ENCODE assay signal across 11 cellular contexts in genomic region chr3:125003369-125003853, GRCh38. TPM values are rescaled to one million over a fixed set of nuclear protein-coding genes. Genes with fewer than 3 reads are reported as not detected.
DNase-seq lines count a peak whose midpoint lies in the region; ATAC-seq and TF ChIP-seq lines count a peak whose summit lies in the region.
"Had no signal": no experiment of that assay in that cellular context is flagged by ENCODE, and none has a peak within 500 bp of the region (broad histone marks: within the 10 kb centered on the region; RNA-seq: fewer than 3 reads in every experiment).

No MANE protein-coding gene starts in this region.

- DNase-seq in natural killer cell = no peak
- DNase-seq in natural killer cell treated with Interleukin-12 subunit alpha and Interleukin-12 subunit beta and Interleukin-15 and Interleukin-18, amount 100 ng/mL, for 72 hours (ENCODE audit: low spot score) = no peak
- peak; percentile 57 to 67 for DNase-seq in foreskin fibroblast
- DNase-seq in aorta = no peak
- DNase-seq in NCI-H1436 (lab: John Stamatoyannopoulos, UW) = no peak
- DNase-seq: stimulated activated CD4-positive, alpha-beta T cell treated with anti-CD3 and anti-CD28 coated beads, Interleukin-12 subunit alpha, Interleukin-12 subunit beta, amount 100 ng/mL, for 4 hours had no signal

- H3K36me3 Mint-ChIP-seq in natural killer cell = peaks cover 19% of the 10 kb centered on the region
- no peaks in the 10 kb centered on the region for H3K36me3 Mint-ChIP-seq in natural killer cell treated with Interleukin-12 subunit alpha and Interleukin-12 subunit beta and Interleukin-15 and Interleukin-18, amount 100 ng/mL, for 72 hours
- H3K36me3 Mint-ChIP-seq in nephron (ENCODE audit: low read depth) = peaks cover 18% of the 10 kb centered on the region

- H3K27ac Mint-ChIP-seq in natural killer cell (peak overlapping the region; percentile 27 to 59), nephron (peak overlapping the region; percentile 47 to 87 (median 78))
- H3K27ac Mint-ChIP-seq in natural killer cell treated with Interleukin-12 subunit alpha and Interleukin-12 subunit beta and Interleukin-15 and Interleukin-18, amount 100 ng/mL, for 72 hours = peak overlapping the region in 1 of 2 donors; percentile 15

- no peak for TF ChIP-seq CTCF in natural killer cell (IDR thresholded peaks at IDR 0.05)
- TF ChIP-seq CTCF in foreskin fibroblast (IDR thresholded peaks at IDR 0.05; ENCODE audit: low read depth, low read length) = no peak
- TF ChIP-seq CTCF in nephron (IDR thresholded peaks at IDR 0.05; ENCODE audit: unreplicated experiment in 3 of 3) = no peak

- no peaks in the 10 kb centered on the region for H3K27me3 ChIP-seq in aorta (ENCODE audit: control insufficient read depth in 1 of 2, insufficient read depth in 2 of 2, low read length in 1 of 2)

- H3K9me3 Mint-ChIP-seq in natural killer cell (no peaks in the 10 kb centered on the region), nephron (no peaks in the 10 kb centered on the region)
- no peaks in the 10 kb centered on the region for H3K9me3 Mint-ChIP-seq in natural killer cell treated with Interleukin-12 subunit alpha and Interleukin-12 subunit beta and Interleukin-15 and Interleukin-18, amount 100 ng/mL, for 72 hours
- H3K9me3 Mint-ChIP-seq: IgD-negative memory B cell had no signal

- no peak overlapping the region for H3K27ac ChIP-seq in aorta (ENCODE audit: low read depth in 1 of 2, low read length in 2 of 2)

- H3K27me3 Mint-ChIP-seq in natural killer cell (ENCODE audit: low read depth in 2 of 2) = no peaks in the 10 kb centered on the region
- H3K27me3 Mint-ChIP-seq in natural killer cell treated with Interleukin-12 subunit alpha and Interleukin-12 subunit beta and Interleukin-15 and Interleukin-18, amount 100 ng/mL, for 72 hours = no peaks in the 10 kb centered on the region
- H3K27me3 Mint-ChIP-seq in nephron (ENCODE audit: low read depth) = no peaks in the 10 kb centered on the region
- H3K27me3 Mint-ChIP-seq: IgD-negative memory B cell had no signal

- WGBS in aorta, 2 donors = 48 to 53% methylated on average over 7 of the region's 7 CpGs

- ATAC-seq in natural killer cell = no peak
- no peak for ATAC-seq in natural killer cell treated with Interleukin-12 subunit alpha and Interleukin-12 subunit beta and Interleukin-15 and Interleukin-18, amount 100 ng/mL, for 72 hours
- ATAC-seq in aorta (ENCODE audit: low FRiP score) = peak; percentile 72
- no peak for ATAC-seq in GM19452 (IDR thresholded peaks at IDR 0.05; ENCODE audit: unreplicated experiment)
- no peak for ATAC-seq in GM18858 (IDR thresholded peaks at IDR 0.05; ENCODE audit: unreplicated experiment)
- ATAC-seq: HCT116 had no signal

- intact Hi-C loops in natural killer cell (cut with micrococcal nuclease) = no loop called here
- intact Hi-C loops in aorta (cut with DNase I) = no loop called here

- H3K9me3 ChIP-seq in aorta (ENCODE audit: control insufficient read depth, low read length) = no peaks in the 10 kb centered on the region

- no peaks in the 10 kb centered on the region for H3K4me1 ChIP-seq in aorta (ENCODE audit: control insufficient read depth in 1 of 2, insufficient read depth in 2 of 2, low read length in 2 of 2)

- H3K4me3 ChIP-seq in foreskin fibroblast (ENCODE audit: low read depth in 1 of 2, low read length in 2 of 2) = no peak overlapping the region
- no peak overlapping the region for H3K4me3 ChIP-seq in aorta (ENCODE audit: low read length in 2 of 2)

- peaks cover 9 to 13% of the 10 kb centered on the region in 2 donors for H3K4me1 Mint-ChIP-seq in natural killer cell
- H3K4me1 Mint-ChIP-seq in natural killer cell treated with Interleukin-12 subunit alpha and Interleukin-12 subunit beta and Interleukin-15 and Interleukin-18, amount 100 ng/mL, for 72 hours (ENCODE audit: low read depth in 2 of 2) = peaks cover 0 to 19% of the 10 kb centered on the region in 2 donors
- peaks cover 45% of the 10 kb centered on the region for H3K4me1 Mint-ChIP-seq in nephron
- H3K4me1 Mint-ChIP-seq: IgD-negative memory B cell had no signal

- H3K36me3 ChIP-seq in aorta (ENCODE audit: control insufficient read depth in 1 of 2, insufficient read depth in 2 of 2, low read length in 1 of 2) = peaks cover 8 to 14% of the 10 kb centered on the region in 2 donors

- H3K4me3 Mint-ChIP-seq in natural killer cell (no peak overlapping the region), nephron (peak overlapping the region in 1 of 3 experiments; percentile 6)
- no peak overlapping the region for H3K4me3 Mint-ChIP-seq in natural killer cell treated with Interleukin-12 subunit alpha and Interleukin-12 subunit beta and Interleukin-15 and Interleukin-18, amount 100 ng/mL, for 72 hours
- H3K4me3 Mint-ChIP-seq: IgD-negative memory B cell had no signal

RNA-seq across cellular contexts. Expression of gene HEG1, which starts 52.4 kb away (rescaled TPM):
- total RNA-seq in natural killer cell (10 to 100 TPM; 52.1 to 83.5 (median 68.1) TPM), aorta (100 to 1,000 TPM in 1 of 2 donors, 10 to 100 TPM in 1; 99.3 to 204 TPM)
- total RNA-seq in natural killer cell treated with Interleukin-12 subunit alpha and Interleukin-12 subunit beta and Interleukin-15 and Interleukin-18, amount 100 ng/mL, for 72 hours = 10 to 100 TPM; 14.6 to 47.0 TPM
- polyA plus RNA-seq in aorta = 10 to 100 TPM in 1 of 2 donors, 1 to 10 TPM in 1; 4.9 to 12.0 TPM

Comparison
In these comparisons a context has a peak if more than half of its experiments do, and no peak if none do; other contexts are left out.
1. DNase-seq: peak in foreskin fibroblast (2 of 2); none in natural killer cell (single experiment), natural killer cell treated with Interleukin-12 subunit alpha and Interleukin-12 subunit beta and Interleukin-15 and Interleukin-18, amount 100 ng/mL, for 72 hours (single experiment), aorta (0 of 2) and NCI-H1436 (single experiment).